Comparison of ENCODE assay signal across 19 cellular contexts in the genomic region with DNA sequence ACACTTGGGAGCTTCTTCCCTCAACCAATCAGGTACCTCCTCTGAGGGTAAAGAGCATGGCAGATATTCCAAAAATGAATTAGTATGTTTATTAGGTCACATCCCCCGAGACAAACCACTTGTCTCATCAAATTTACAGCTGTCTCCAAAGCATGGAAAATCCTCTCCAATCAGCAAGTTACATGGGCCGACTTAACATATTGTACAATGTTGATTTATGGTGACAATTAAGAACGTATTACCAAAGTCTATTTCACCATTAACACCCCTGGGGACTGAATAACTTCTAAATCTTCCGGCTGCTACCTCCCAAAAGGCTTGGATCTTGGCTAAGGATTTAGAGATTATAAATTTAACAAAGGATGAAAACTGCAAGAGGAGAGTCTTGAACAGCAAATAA.
DNase-seq lines count a peak whose midpoint lies in the region; ATAC-seq and TF ChIP-seq lines count a peak whose summit lies in the region.
"Had no signal": no experiment of that assay in that cellular context is flagged by ENCODE, and none has a peak within 500 bp of the region (broad histone marks: within the 10 kb centered on the region; RNA-seq: fewer than 3 reads in every experiment).

No MANE protein-coding gene starts in this region.

- no peaks in the 10 kb centered on the region for H3K27me3 ChIP-seq in H7 (ENCODE audit: control insufficient read depth, insufficient read depth, low read length)
- H3K27me3 ChIP-seq: BLaER1 treated with 17β-estradiol and CSF1 and Interleukin-3, amounts not matched to agents 10 nM and 100 nM had no signal

- H3K27ac Mint-ChIP-seq in nephron, result peak overlapping the region; percentile 7 to 78 (median 7)
- H3K27ac Mint-ChIP-seq: B cell; CD8-positive, alpha-beta T cell had no signal

- no peak overlapping the region for H3K4me3 Mint-ChIP-seq in nephron
- H3K4me3 Mint-ChIP-seq: B cell; CD8-positive, alpha-beta T cell had no signal

- no peaks in the 10 kb centered on the region for H3K36me3 Mint-ChIP-seq in nephron (ENCODE audit: low read depth)
- H3K36me3 Mint-ChIP-seq: CD8-positive, alpha-beta T cell had no signal

- no peak for TF ChIP-seq CTCF in nephron (IDR thresholded peaks at IDR 0.05; ENCODE audit: unreplicated experiment in 3 of 3)

- H3K27me3 Mint-ChIP-seq in nephron (ENCODE audit: low read depth), result peaks cover 6% of the 10 kb centered on the region

- H3K36me3 ChIP-seq in H7 (replicated peaks; ENCODE audit: control insufficient read depth, insufficient read depth, low read length), result no peaks in the 10 kb centered on the region
- H3K36me3 ChIP-seq: BLaER1 treated with 17β-estradiol and CSF1 and Interleukin-3, amounts not matched to agents 10 nM and 100 nM had no signal

- no peak for ATAC-seq in HG02588 (IDR thresholded peaks at IDR 0.05; ENCODE audit: unreplicated experiment)
- ATAC-seq: CD8-positive, alpha-beta T cell; GM12878 had no signal

- H3K9me3 Mint-ChIP-seq in nephron, result no peaks in the 10 kb centered on the region
- H3K9me3 Mint-ChIP-seq: CD8-positive, alpha-beta T cell had no signal

- H3K4me3 ChIP-seq in H7 (ENCODE audit: insufficient read depth, low read depth, low read length), result no peak overlapping the region
- H3K4me3 ChIP-seq: BLaER1 treated with 17β-estradiol and CSF1 and Interleukin-3, amounts not matched to agents 10 nM and 100 nM; GM12878 had no signal

- DNase-seq in NOMO-1 treated with DMSO at 0.1 percent for 48 hours (lab: John Stamatoyannopoulos, UW; ENCODE audit: unreplicated experiment) (peak; percentile 14), NOMO-1 treated with dmso at 0.1 percent for 144 hours (lab: John Stamatoyannopoulos, UW; ENCODE audit: unreplicated experiment) (no peak), NCI-H69 (lab: John Stamatoyannopoulos, UW) (peak; percentile 7), NCI-H226 (no peak), H7 (no peak), hippocampal formation (lab: John Stamatoyannopoulos, UW) (no peak)
- DNase-seq: 8988T; Calu3; CD8-positive, alpha-beta T cell; DMS 273 treated with DMSO at 0.1 percent for 48 hours; DMS53; DND-41; EL; HCEC 1CT had no signal

- peaks cover 32% of the 10 kb centered on the region for H3K4me1 Mint-ChIP-seq in nephron
- H3K4me1 Mint-ChIP-seq: B cell had no signal

Comparison
In these comparisons a context has a peak if more than half of its experiments do, and no peak if none do; other contexts are left out.
1. DNase-seq: peak in NOMO-1 treated with DMSO at 0.1 percent for 48 hours (single experiment) and NCI-H69 (single experiment); none in NOMO-1 treated with dmso at 0.1 percent for 144 hours (single experiment), NCI-H226 (single experiment), H7 (single experiment) and hippocampal formation (0 of 2).